Comparison of ENCODE assay signal across 18 cellular contexts in genomic region chr11:2672553-2673249, GRCh38. TPM values are rescaled to one million over a fixed set of nuclear protein-coding genes. Genes with fewer than 3 reads are reported as not detected.
A peak's percentile ranks its signal among the peaks of the same experiment; 100 is the strongest.
DNase-seq lines count a peak whose midpoint lies in the region; ATAC-seq, FAIRE-seq and TF ChIP-seq lines count a peak whose summit lies in the region.
"Had no signal": no experiment of that assay in that cellular context is flagged by ENCODE, and none has a peak within 500 bp of the region (broad histone marks: within the 10 kb centered on the region; RNA-seq: fewer than 3 reads in every experiment).

No MANE protein-coding gene starts in this region.

- DNase-seq in activated CD8-positive, alpha-beta memory T cell treated with anti-CD3 and anti-CD28 coated beads, Interleukin-2, amount 50 U/mL, for 48 hours, result peak; percentile 47
- DNase-seq in activated CD8-positive, alpha-beta memory T cell treated with anti-CD3 and anti-CD28 coated beads, Interleukin-2, amount 50 U/mL, for 4 hours, result no peak
- DNase-seq in adrenal gland, result peak in 4 of 7 donors; percentile 4 to 51 (median 20)
- DNase-seq in HepG2 (ENCODE audit: low spot score), result no peak
- DNase-seq in stimulated activated CD8-positive, alpha-beta memory T cell treated with anti-CD3 and anti-CD28 coated beads, Interleukin-4, amount 100 ng/mL, for 48 hours, result peak; percentile 9
- no peak for DNase-seq in ACHN
- DNase-seq in foreskin melanocyte, result no peak
- DNase-seq: DMS 273 treated with DMSO at 0.1 percent for 48 hours, KG1, MG63, NCI-H1092 treated with DMSO at 0.1 percent for 48 hours, NCI-H1694 treated with DMSO at 0.1 percent for 48 hours, NCI-H446, NCI-H748 treated with DMSO at 0.1 percent for 48 hours had no signal

- TF ChIP-seq RAD21 in HepG2 (CRISPR knock-in tag; IDR thresholded peaks at IDR 0.05), result no peak

- no peak for TF ChIP-seq POLR2A in adrenal gland (IDR thresholded peaks at IDR 0.05)
- TF ChIP-seq POLR2A in HepG2 (IDR thresholded peaks at IDR 0.05; ENCODE audit: insufficient read depth in 1 of 2, low read depth in 2 of 2, low read length in 2 of 2), result no peak

- H2AFZ ChIP-seq in HepG2 (ENCODE audit: low read length), result no peak overlapping the region
- H2AFZ ChIP-seq: GM23338 had no signal

- POLR2A ChIA-PET in HepG2 (lab: Yijun Ruan, JAX), result interaction anchor here (1.3 to 3.5 kb wide), 2 partner anchors 27 to 109 kb away, joined by 3 to 8 read pairs; partner anchors contain the start of gene KCNQ1OT1

- CTCF ChIA-PET in HepG2 (lab: Yijun Ruan, JAX; ENCODE audit: low intra/inter-chr PET ratio, low total read pairs), result no interaction called here

- TF ChIP-seq CTCF in adrenal gland (IDR thresholded peaks at IDR 0.05) (no peak), HepG2 (CRISPR knock-in tag; IDR thresholded peaks at IDR 0.05) (no peak)

- H3K9ac ChIP-seq in HepG2 (ENCODE audit: insufficient read depth, low read depth, low read length), result no peak overlapping the region
- H3K9ac ChIP-seq: BLaER1 treated with 17β-estradiol and CSF1 and Interleukin-3, amounts not matched to agents 10 nM and 100 nM had no signal

- no peak for FAIRE-seq in HepG2 (lab: Jason Lieb, UNC)

- peaks cover 100% of the 10 kb centered on the region for H3K79me2 ChIP-seq in HepG2 (ENCODE audit: insufficient read depth, low read length)

- WGBS in adrenal gland, 4 donors, result 69 to 92% (median 78%) methylated on average over 3 to 4 of the region's 4 CpGs
- WGBS in HepG2 (ENCODE audit: low lambda C conversion rate), result 93% methylated on average over 3 of the region's 4 CpGs

- no TSS peak for BruUV-seq in HepG2 (replicated peaks; lab: Mats Ljungman, UMichigan)

- intact Hi-C loops in adrenal gland (cut with DNase I) (no loop called here), HepG2 (cut with micrococcal nuclease; ENCODE audit: unreplicated experiment) (no loop called here)

- H3K4me1 ChIP-seq in adrenal gland (replicated peaks in 1 of 2) (peaks cover 6 to 65% of the 10 kb centered on the region in 2 donors), HepG2 (ENCODE audit: insufficient read depth, low read length) (peaks cover 99% of the 10 kb centered on the region)

- TF ChIP-seq EP300 in HepG2 (IDR thresholded peaks at IDR 0.05; ENCODE audit: low read depth in 2 of 2, low read length in 2 of 2) (no peak), HepG2 (CRISPR knock-in tag; IDR thresholded peaks at IDR 0.05; ENCODE audit: borderline replicate concordance) (no peak)

- H3K27me3 ChIP-seq in adrenal gland (no peaks in the 10 kb centered on the region), HepG2 (ENCODE audit: control insufficient read depth in 1 of 2, insufficient read depth in 2 of 2, low read length in 2 of 2) (no peaks in the 10 kb centered on the region)
- H3K27me3 ChIP-seq: BLaER1 treated with 17β-estradiol and CSF1 and Interleukin-3, amounts not matched to agents 10 nM and 100 nM; MG63 had no signal

- peaks cover 100% of the 10 kb centered on the region for H4K20me1 ChIP-seq in HepG2 (ENCODE audit: insufficient read depth, low read length)

- in situ Hi-C loops in HepG2 (cut with HindIII; ENCODE audit: extremely low pct_ligation_motif_present, low pct_unique_long_range_greater_than_20kb), result no loop called here
- in situ Hi-C loops in ACHN (cut with HindIII; ENCODE audit: low pct_ligation_motif_present, low pct_unique_long_range_greater_than_20kb, low sequenced_read_pairs), result no loop called here

- H3K27ac ChIP-seq in adrenal gland (peak overlapping the region in 2 of 5 donors; percentile 71 to 81), HepG2 (ENCODE audit: extremely low read length, insufficient read depth, low read length) (no peak overlapping the region)
- H3K27ac ChIP-seq: 22Rv1 had no signal

- ATAC-seq in HepG2 (no peak), HG03280 (IDR thresholded peaks at IDR 0.05; ENCODE audit: unreplicated experiment) (no peak)
- ATAC-seq: GM23338 had no signal

- H3K36me3 ChIP-seq in adrenal gland (replicated peaks in 1 of 2), result peaks cover 0 to 7% of the 10 kb centered on the region in 2 donors
- peaks cover 35 to 93% of the 10 kb centered on the region in 2 experiments for H3K36me3 ChIP-seq in HepG2 (replicated peaks in 1 of 2; ENCODE audit: control insufficient read depth in 1 of 2, insufficient read depth in 2 of 2, low read length in 2 of 2)
- H3K36me3 ChIP-seq: MG63 had no signal

- no peak overlapping the region for H3K4me2 ChIP-seq in HepG2 (ENCODE audit: low read depth, low read length)
- H3K4me2 ChIP-seq: GM23338 had no signal

- H3K9me3 ChIP-seq in adrenal gland (replicated peaks in 1 of 3), result no peaks in the 10 kb centered on the region
- no peaks in the 10 kb centered on the region for H3K9me3 ChIP-seq in HepG2 (ENCODE audit: low read length)
- H3K9me3 ChIP-seq: BLaER1 treated with 17β-estradiol and CSF1 and Interleukin-3, amounts not matched to agents 10 nM and 100 nM; MG63 had no signal

- no peak overlapping the region for H3K4me3 ChIP-seq in adrenal gland
- H3K4me3 ChIP-seq in HepG2 (replicated peaks in 1 of 3; ENCODE audit: insufficient read depth in 1 of 3, low read depth in 2 of 3, low read length in 3 of 3), result no peak overlapping the region
- H3K4me3 ChIP-seq: BLaER1 treated with 17β-estradiol and CSF1 and Interleukin-3, amounts not matched to agents 10 nM and 100 nM; GM23338; MG63 had no signal

TF ChIP-seq in HepG2, 621 proteins besides CTCF, POLR2A, EP300 and RAD21 (continues in another document):
- TF ChIP-seq AKAP8 (CRISPR knock-in tag; IDR thresholded peaks at IDR 0.05) (peak; percentile 5; the same call in 1 of the 2 replicates), MYNN (CRISPR knock-in tag; IDR thresholded peaks at IDR 0.05; ENCODE audit: low read depth) (no peak), RELA (CRISPR knock-in tag; IDR thresholded peaks at IDR 0.05) (no peak), ZNF816 (CRISPR knock-in tag; IDR thresholded peaks at IDR 0.05; ENCODE audit: borderline replicate concordance) (no peak), ZFX (CRISPR knock-in tag; IDR thresholded peaks at IDR 0.05; ENCODE audit: low read depth) (0 out of 2 replicates have a peak, but pooled peaks have one; percentile 11), PRDM4 (CRISPR knock-in tag; IDR thresholded peaks at IDR 0.05; ENCODE audit: borderline replicate concordance) (no peak), ZSCAN30 (CRISPR knock-in tag; IDR thresholded peaks at IDR 0.05) (no peak), AGO2 (optimal IDR thresholded peaks at IDR 0.05; ENCODE audit: low read depth, low read length) (peak; percentile 75)
- TF ChIP-seq, protein P1, sequence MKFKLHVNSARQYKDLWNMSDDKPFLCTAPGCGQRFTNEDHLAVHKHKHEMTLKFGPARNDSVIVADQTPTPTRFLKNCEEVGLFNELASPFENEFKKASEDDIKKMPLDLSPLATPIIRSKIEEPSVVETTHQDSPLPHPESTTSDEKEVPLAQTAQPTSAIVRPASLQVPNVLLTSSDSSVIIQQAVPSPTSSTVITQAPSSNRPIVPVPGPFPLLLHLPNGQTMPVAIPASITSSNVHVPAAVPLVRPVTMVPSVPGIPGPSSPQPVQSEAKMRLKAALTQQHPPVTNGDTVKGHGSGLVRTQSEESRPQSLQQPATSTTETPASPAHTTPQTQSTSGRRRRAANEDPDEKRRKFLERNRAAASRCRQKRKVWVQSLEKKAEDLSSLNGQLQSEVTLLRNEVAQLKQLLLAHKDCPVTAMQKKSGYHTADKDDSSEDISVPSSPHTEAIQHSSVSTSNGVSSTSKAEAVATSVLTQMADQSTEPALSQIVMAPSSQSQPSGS (CRISPR knock-in tag; IDR thresholded peaks at IDR 0.05), result no peak

RNA-seq across cellular contexts. Expression of gene KCNQ1OT1, which starts 27.1 kb away (rescaled TPM):
- total RNA-seq in adrenal gland (1 to 10 TPM in 4 of 8 donors, under 1 TPM in 4; 0.55 to 3.6 (median 1.4) TPM), HepG2 (2016; rRNA removed; fragmentation: Illumina TruSeq; extraction: Trizol) (2.5 and 18.9 TPM in 2 replicates)
- polyA plus RNA-seq in adrenal gland (1 to 10 TPM in 1 of 3 donors, under 1 TPM in 2; 0.15 to 1.4 (median 0.17) TPM), HepG2 (2011; rRNA removed) (1.3 TPM in 2 replicates)
- 0.30 and 0.35 TPM in 2 replicates for total RNA-seq in HepG2 (2016; cell fraction: cytosol; rRNA removed; fragmentation: Illumina TruSeq; extraction: Trizol; ENCODE audit: low read depth)
- 2.0 and 16.5 TPM in 2 replicates for total RNA-seq in HepG2 (2016; cell fraction: insoluble cytoplasmic fraction; rRNA removed; fragmentation: Illumina TruSeq; extraction: Trizol)
- 0.90 and 1.1 TPM in 2 replicates for total RNA-seq in HepG2 (2016; cell fraction: membrane; rRNA removed; fragmentation: Illumina TruSeq; extraction: Trizol)
- 66.8 and 83.4 TPM in 2 replicates for total RNA-seq in HepG2 (2016; cell fraction: nucleus; rRNA removed; fragmentation: Illumina TruSeq; extraction: Trizol)
- 0.05 TPM in 2 replicates for polyA plus RNA-seq in HepG2 (2011; cell fraction: cytosol; rRNA removed)
- polyA plus RNA-seq in HepG2 (2011; cell fraction: nucleus; rRNA removed), result 11.8 and 14.7 TPM in 2 replicates
- 1.9 and 2.0 TPM in 2 replicates for polyA plus RNA-seq in HepG2 (2012)
- 0.01 and 0.02 TPM in 2 replicates for polyA plus RNA-seq in HepG2 (2016; cell fraction: cytosol; fragmentation: Illumina TruSeq; extraction: Trizol; ENCODE audit: low read depth)
- 0.15 and 0.17 TPM in 2 replicates for polyA plus RNA-seq in HepG2 (2016; cell fraction: insoluble cytoplasmic fraction; fragmentation: Illumina TruSeq; extraction: Trizol; ENCODE audit: low read depth)
- polyA plus RNA-seq in HepG2 (2016; cell fraction: membrane; fragmentation: Illumina TruSeq; extraction: Trizol; ENCODE audit: low read depth), result 0.03 and 0.06 TPM in 2 replicates
- polyA plus RNA-seq in HepG2 (2016; cell fraction: nucleus; fragmentation: Illumina TruSeq; extraction: Trizol; ENCODE audit: insufficient read depth, low read depth), result 8.4 and 10.5 TPM in 2 replicates
- polyA minus RNA-seq in HepG2 (2011; rRNA and poly(A)+ RNA removed; ENCODE audit: low replicate concordance), result 0.05 and 36.1 TPM in 2 replicates
- polyA minus RNA-seq in HepG2 (2011; cell fraction: cytosol; rRNA and poly(A)+ RNA removed), result 0.79 and 0.97 TPM in 2 replicates
- 112 and 125 TPM in 2 replicates for polyA minus RNA-seq in HepG2 (2011; cell fraction: nucleus; rRNA and poly(A)+ RNA removed)

Comparison
In these comparisons a context has a peak if more than half of its experiments do, and no peak if none do; other contexts are left out.
1. DNase-seq: peak in activated CD8-positive, alpha-beta memory T cell treated with anti-CD3 and anti-CD28 coated beads, Interleukin-2, amount 50 U/mL, for 48 hours (single experiment), adrenal gland (4 of 7) and stimulated activated CD8-positive, alpha-beta memory T cell treated with anti-CD3 and anti-CD28 coated beads, Interleukin-4, amount 100 ng/mL, for 48 hours (single experiment); none in activated CD8-positive, alpha-beta memory T cell treated with anti-CD3 and anti-CD28 coated beads, Interleukin-2, amount 50 U/mL, for 4 hours (single experiment), HepG2 (single experiment), ACHN (single experiment) and foreskin melanocyte (single experiment).